8 cellular contexts compared by ENCODE assay signal in genomic region chr7:38107486-38107893, GRCh38.
DNase-seq lines count a peak whose midpoint lies in the region; ATAC-seq and TF ChIP-seq lines count a peak whose summit lies in the region.

No MANE protein-coding gene starts in this region.

- H3K27me3 Mint-ChIP-seq in chondrocyte (ENCODE audit: low read depth), result peaks cover 34% of the 10 kb centered on the region

- no peak overlapping the region for H3K4me3 ChIP-seq in left lung

- H3K27me3 ChIP-seq in left lung, result no peaks in the 10 kb centered on the region

- ATAC-seq in HG02981 (IDR thresholded peaks at IDR 0.05; ENCODE audit: unreplicated experiment), result peak; percentile 78
- peak; percentile 96 for ATAC-seq in left lung

- no peaks in the 10 kb centered on the region for H3K36me3 ChIP-seq in left lung

- in situ Hi-C loops in GM13976 (cut with MboI; ENCODE audit: low sequenced_read_pairs, unreplicated experiment), result loop anchor here (5.0 to 10.0 kb wide), 3 partner anchors 115 to 207 kb away; no protein-coding TSS in a partner anchor

- DNase-seq in GM13976 (ENCODE audit: low spot score) (peak; percentile 48), NCI-H2171 treated with DMSO at 0.1 percent for 48 hours (lab: John Stamatoyannopoulos, UW) (peak; percentile 64), chondrocyte (ENCODE audit: low spot score) (no peak), left lung (peak in 1 of 2 donors; percentile 44)
- DNase-seq in activated CD4-positive, CD25-positive, alpha-beta regulatory T cell treated with anti-CD3 and anti-CD28 coated beads, Interleukin-2, amount 50 U/mL, for 72 hours, result peak; percentile 60
- DNase-seq in stimulated activated CD4-positive, alpha-beta T cell treated with anti-CD3 and anti-CD28 coated beads, TNF-alpha, amount 100 ng/mL, for 24 hours (ENCODE audit: low read depth in 3 of 3), result peak; percentile 30 to 55 (median 47)

- H3K27ac ChIP-seq in 22Rv1 (no peak overlapping the region), left lung (no peak overlapping the region)

- intact Hi-C loops in left lung (cut with DNase I), result loop anchor here in 1 of 2 donors (5.0 to 10.0 kb wide), 3 partner anchors 115 to 267 kb away; partner anchors contain the start of gene SFRP4

- no peaks in the 10 kb centered on the region for H3K9me3 Mint-ChIP-seq in chondrocyte (ENCODE audit: low read depth)

- no peak overlapping the region for H3K4me3 Mint-ChIP-seq in chondrocyte (ENCODE audit: unreplicated experiment)

- H3K4me1 ChIP-seq in left lung, result no peaks in the 10 kb centered on the region

- no peak overlapping the region for H3K27ac Mint-ChIP-seq in chondrocyte (ENCODE audit: unreplicated experiment)

- H3K36me3 Mint-ChIP-seq in chondrocyte (ENCODE audit: low read depth), result no peaks in the 10 kb centered on the region

- no peaks in the 10 kb centered on the region for H3K9me3 ChIP-seq in left lung

- H3K4me1 Mint-ChIP-seq in chondrocyte (ENCODE audit: low read depth), result peaks cover 6% of the 10 kb centered on the region

- TF ChIP-seq CTCF in 22Rv1 (IDR thresholded peaks at IDR 0.05) (peak; percentile 98), GM13976 (IDR thresholded peaks at IDR 0.05; ENCODE audit: borderline replicate concordance, control extremely low read depth, extremely low read depth, insufficient read depth, missing control alignments) (peak; percentile 79), chondrocyte (IDR thresholded peaks at IDR 0.05) (peak; percentile 92), left lung (IDR thresholded peaks at IDR 0.05) (peak; percentile 61 to 78)
